Comparison of ENCODE assay signal across 13 cellular contexts in the genomic region with DNA sequence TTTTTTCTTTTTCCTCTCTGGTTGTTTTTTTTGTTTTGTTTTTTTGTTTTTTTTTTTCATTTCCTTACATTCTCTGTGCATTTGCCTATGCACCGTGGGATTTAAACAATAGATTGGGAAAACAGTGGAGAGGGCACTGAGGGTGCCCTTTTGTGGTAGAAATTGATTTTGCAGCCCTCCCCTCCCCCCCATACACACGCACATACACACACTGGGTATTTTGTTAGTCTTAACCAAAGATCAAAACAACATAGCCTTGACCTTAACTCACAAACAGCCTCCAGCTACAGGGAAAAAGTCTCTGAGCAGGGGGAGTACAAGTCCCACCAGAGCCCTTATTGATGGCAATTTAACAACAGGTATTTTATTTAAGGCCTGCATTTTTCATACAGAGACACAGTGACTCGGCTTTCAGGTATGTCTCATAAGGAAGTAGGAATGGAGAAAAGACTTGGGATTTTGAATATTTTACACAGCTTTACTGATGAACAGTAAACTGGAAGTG.
A peak's percentile ranks its signal among the peaks of the same experiment; 100 is the strongest.
DNase-seq lines count a peak whose midpoint lies in the region; ATAC-seq and TF ChIP-seq lines count a peak whose summit lies in the region.
"Had no signal": no experiment of that assay in that cellular context is flagged by ENCODE, and none has a peak within 500 bp of the region (broad histone marks: within the 10 kb centered on the region; RNA-seq: fewer than 3 reads in every experiment).

No MANE protein-coding gene starts in this region.

- ATAC-seq in thoracic aorta (ENCODE audit: insufficient number of reproducible peaks, low FRiP score, low read depth) (no peak), GM21576 (IDR thresholded peaks at IDR 0.05; ENCODE audit: unreplicated experiment) (no peak)

- TF ChIP-seq CTCF in thoracic aorta (IDR thresholded peaks at IDR 0.05): no peak

- H3K4me3 Mint-ChIP-seq in CD8-positive, alpha-beta memory T cell: no peak overlapping the region
- H3K4me3 Mint-ChIP-seq: neural progenitor cell; stimulated activated naive CD8-positive, alpha-beta T cell treated with anti-CD3 and anti-CD28 coated beads, Interleukin-15, Interleukin-2, amounts not matched to agents 100 ng/mL and 50 ng/mL, for 24 hours had no signal

- H3K4me3 ChIP-seq in thoracic aorta: no peak overlapping the region
- H3K4me3 ChIP-seq in CD8-positive, alpha-beta memory T cell (ENCODE audit: low read length): no peak overlapping the region
- H3K4me3 ChIP-seq: esophagus muscularis mucosa, lung, neural progenitor cell, SK-N-MC had no signal

- peaks cover 0 to 2% of the 10 kb centered on the region in 2 donors for H3K27me3 Mint-ChIP-seq in CD8-positive, alpha-beta memory T cell

- peak overlapping the region in 1 of 8 donors; percentile 14 for H3K27ac Mint-ChIP-seq in CD8-positive, alpha-beta memory T cell
- H3K27ac Mint-ChIP-seq: neural progenitor cell; stimulated activated naive CD8-positive, alpha-beta T cell treated with anti-CD3 and anti-CD28 coated beads, Interleukin-15, Interleukin-2, amounts not matched to agents 100 ng/mL and 50 ng/mL, for 24 hours had no signal

- H3K9me3 ChIP-seq in thoracic aorta: no peaks in the 10 kb centered on the region
- H3K9me3 ChIP-seq in CD8-positive, alpha-beta memory T cell (ENCODE audit: low read length): no peaks in the 10 kb centered on the region
- H3K9me3 ChIP-seq: esophagus muscularis mucosa had no signal

- CTCF ChIA-PET in CD8-positive, alpha-beta memory T cell (lab: Charles Lee): no interaction called here

- H3K27ac ChIP-seq in thoracic aorta: peak overlapping the region; percentile 59 to 75
- no peak overlapping the region for H3K27ac ChIP-seq in CD8-positive, alpha-beta memory T cell (ENCODE audit: low read depth, low read length)
- H3K27ac ChIP-seq: esophagus muscularis mucosa, neural progenitor cell, SK-N-MC had no signal

- H3K9me3 Mint-ChIP-seq in CD8-positive, alpha-beta memory T cell: no peaks in the 10 kb centered on the region
- H3K9me3 Mint-ChIP-seq: neural progenitor cell; stimulated activated naive CD8-positive, alpha-beta T cell treated with anti-CD3 and anti-CD28 coated beads, Interleukin-15, Interleukin-2, amounts not matched to agents 100 ng/mL and 50 ng/mL, for 24 hours had no signal

- no peaks in the 10 kb centered on the region for H3K27me3 ChIP-seq in thoracic aorta (replicated peaks; ENCODE audit: insufficient read depth)
- H3K27me3 ChIP-seq in CD8-positive, alpha-beta memory T cell (ENCODE audit: insufficient read depth, low read length, poor library complexity, severe bottlenecking): no peaks in the 10 kb centered on the region
- H3K27me3 ChIP-seq: esophagus muscularis mucosa, neural progenitor cell had no signal

- H3K36me3 Mint-ChIP-seq in CD8-positive, alpha-beta memory T cell: no peaks in the 10 kb centered on the region
- H3K36me3 Mint-ChIP-seq: neural progenitor cell had no signal

- no peaks in the 10 kb centered on the region for H3K36me3 ChIP-seq in thoracic aorta
- H3K36me3 ChIP-seq in CD8-positive, alpha-beta memory T cell (ENCODE audit: insufficient read depth, low read length): no peaks in the 10 kb centered on the region
- H3K36me3 ChIP-seq: esophagus muscularis mucosa, neural progenitor cell had no signal

- H3K4me1 ChIP-seq in thoracic aorta (ENCODE audit: control insufficient read depth in 1 of 2, low read depth in 2 of 2): peaks cover 18 to 25% of the 10 kb centered on the region in 2 donors
- H3K4me1 ChIP-seq in CD8-positive, alpha-beta memory T cell (ENCODE audit: insufficient read depth, low read length): no peaks in the 10 kb centered on the region
- H3K4me1 ChIP-seq: neural progenitor cell had no signal

- POLR2A ChIA-PET in CD8-positive, alpha-beta memory T cell (lab: Charles Lee): no interaction called here

- H3K4me1 Mint-ChIP-seq in CD8-positive, alpha-beta memory T cell: peaks cover 0 to 3% (median 3%) of the 10 kb centered on the region in 3 donors

- DNase-seq in HS-27A (ENCODE audit: low read depth) (peak; percentile 45), astrocyte of the hippocampus (ENCODE audit: low read depth, low spot score) (peak; percentile 68), iris pigment epithelial cell (ENCODE audit: low read depth) (peak; percentile 53), thoracic aorta (ENCODE audit: low spot score) (no peak)
- DNase-seq in effector CD8-positive, alpha-beta T cell (lab: John Stamatoyannopoulos, UW): no peak
- DNase-seq in CD8-positive, alpha-beta memory T cell: no peak
- DNase-seq: activated naive CD4-positive, alpha-beta T cell treated with Interleukin-2 at 50 U/mL for 16 hours had no signal

Comparison
In these comparisons a context has a peak if more than half of its experiments do, and no peak if none do; other contexts are left out.
1. DNase-seq: peak in HS-27A (single experiment), astrocyte of the hippocampus (single experiment) and iris pigment epithelial cell (single experiment); none in thoracic aorta (single experiment), effector CD8-positive, alpha-beta T cell (single experiment) and CD8-positive, alpha-beta memory T cell (0 of 5).